ENCODE assay signal across 2 cellular contexts in genomic region chr18:31566576-31567306, GRCh38.
TF ChIP-seq lines count a peak whose summit lies in the region.

No MANE protein-coding gene starts in this region.

TF ChIP-seq in GM23338, 12 proteins besides CTCF, POLR2A, EP300 and RAD21:
- TF ChIP-seq ZNF114 (CRISPR knock-in tag; IDR thresholded peaks at IDR 0.05), result no peak
- no peak for TF ChIP-seq EZH2phosphoT487 (IDR thresholded peaks at IDR 0.05; ENCODE audit: unreplicated experiment)
- TF ChIP-seq EZH2 (IDR thresholded peaks at IDR 0.05; ENCODE audit: low read depth, unreplicated experiment), result no peak
- no peak for TF ChIP-seq NANOG (IDR thresholded peaks at IDR 0.05; ENCODE audit: borderline replicate concordance)
- TF ChIP-seq JUNB (IDR thresholded peaks at IDR 0.05; ENCODE audit: unreplicated experiment), result no peak
- TF ChIP-seq STAT1 (IDR thresholded peaks at IDR 0.05; ENCODE audit: unreplicated experiment), result no peak
- no peak for TF ChIP-seq CREB1 (CRISPR knock-in tag; IDR thresholded peaks at IDR 0.05; ENCODE audit: low read depth)
- TF ChIP-seq POLR2AphosphoS5 (IDR thresholded peaks at IDR 0.05; ENCODE audit: low read depth), result no peak
- no peak for TF ChIP-seq ZNF462 (CRISPR knock-in tag; IDR thresholded peaks at IDR 0.05)
- TF ChIP-seq ETS1 (IDR thresholded peaks at IDR 0.05), result no peak
- no peak for TF ChIP-seq ZNF331 (CRISPR knock-in tag; IDR thresholded peaks at IDR 0.05; ENCODE audit: low read depth)

TF ChIP-seq in HepG2, 621 proteins besides CTCF, POLR2A, EP300 and RAD21 (continues in another document):
- TF ChIP-seq IKZF5 (CRISPR knock-in tag; IDR thresholded peaks at IDR 0.05) (0 out of 2 replicates have a peak, but pooled peaks have one; percentile 35), ZNF576 (CRISPR knock-in tag; IDR thresholded peaks at IDR 0.05) (no peak), AFF4 (CRISPR knock-in tag; IDR thresholded peaks at IDR 0.05) (no peak), TIGD3 (CRISPR knock-in tag; IDR thresholded peaks at IDR 0.05; ENCODE audit: borderline replicate concordance) (no peak), SRSF1 (optimal IDR thresholded peaks at IDR 0.05; ENCODE audit: low read depth, low read length) (no peak), SMARCC2 (IDR thresholded peaks at IDR 0.05) (no peak), MXI1 (IDR thresholded peaks at IDR 0.05; ENCODE audit: borderline replicate concordance, low read depth, low read length) (no peak), ZNF747 (CRISPR knock-in tag; IDR thresholded peaks at IDR 0.05; ENCODE audit: borderline replicate concordance) (peak; percentile 56; the same call in 1 of the 2 replicates), TOPORS (CRISPR knock-in tag; IDR thresholded peaks at IDR 0.05) (no peak), ZNF432 (CRISPR knock-in tag; IDR thresholded peaks at IDR 0.05; ENCODE audit: borderline replicate concordance) (no peak), ZNF382 (CRISPR knock-in tag; IDR thresholded peaks at IDR 0.05; ENCODE audit: borderline replicate concordance) (no peak), RXRA (CRISPR knock-in tag; IDR thresholded peaks at IDR 0.05) (peak; percentile 93), ZNF609 (CRISPR knock-in tag; IDR thresholded peaks at IDR 0.05; ENCODE audit: borderline replicate concordance) (peak; percentile 34; the same call in 1 of the 2 replicates), GZF1 (CRISPR knock-in tag; IDR thresholded peaks at IDR 0.05) (no peak), HNF4A (CRISPR knock-in tag; IDR thresholded peaks at IDR 0.05) (peak; percentile 85), ZFP1 (CRISPR knock-in tag; IDR thresholded peaks at IDR 0.05) (no peak), ZNF33A (CRISPR knock-in tag; IDR thresholded peaks at IDR 0.05; ENCODE audit: borderline replicate concordance) (no peak), MNT (IDR thresholded peaks at IDR 0.05) (peak; percentile 44), NCOA2 (CRISPR knock-in tag; IDR thresholded peaks at IDR 0.05) (peak; percentile 54), IRF2 (CRISPR knock-in tag; IDR thresholded peaks at IDR 0.05) (0 out of 2 replicates have a peak, but pooled peaks have one; percentile 28), MIER2 (CRISPR knock-in tag; IDR thresholded peaks at IDR 0.05) (no peak), NR2F6 (IDR thresholded peaks at IDR 0.05) (peak; percentile 30; the same call in 1 of the 2 replicates), NR2F6 (CRISPR knock-in tag; IDR thresholded peaks at IDR 0.05) (no peak; the same call in 1 of the 2 replicates), SALL1 (CRISPR knock-in tag; IDR thresholded peaks at IDR 0.05) (peak; percentile 77), TFE3 (CRISPR knock-in tag; IDR thresholded peaks at IDR 0.05) (no peak), USF2 (IDR thresholded peaks at IDR 0.05; ENCODE audit: low read depth, low read length) (no peak), USF2 (CRISPR knock-in tag; IDR thresholded peaks at IDR 0.05; ENCODE audit: borderline replicate concordance) (no peak), SRSF4 (IDR thresholded peaks at IDR 0.05; ENCODE audit: low read depth, low read length, poor library complexity, severe bottlenecking) (no peak), AGO2 (optimal IDR thresholded peaks at IDR 0.05; ENCODE audit: low read depth, low read length) (no peak), ZNF513 (CRISPR knock-in tag; conservative IDR thresholded peaks at IDR 0.05) (no peak), ZNF770 (CRISPR knock-in tag; IDR thresholded peaks at IDR 0.05) (no peak), RARA (CRISPR knock-in tag; IDR thresholded peaks at IDR 0.05) (peak; percentile 98), HNF4G (IDR thresholded peaks at IDR 0.05; ENCODE audit: borderline replicate concordance, low read depth, low read length) (peak; percentile 28; the same call in 1 of the 2 replicates), HNF4G (CRISPR knock-in tag; IDR thresholded peaks at IDR 0.05; ENCODE audit: borderline replicate concordance, low read depth) (no peak)
